ENCODE assay signal across 1 cellular context in the genomic region with DNA sequence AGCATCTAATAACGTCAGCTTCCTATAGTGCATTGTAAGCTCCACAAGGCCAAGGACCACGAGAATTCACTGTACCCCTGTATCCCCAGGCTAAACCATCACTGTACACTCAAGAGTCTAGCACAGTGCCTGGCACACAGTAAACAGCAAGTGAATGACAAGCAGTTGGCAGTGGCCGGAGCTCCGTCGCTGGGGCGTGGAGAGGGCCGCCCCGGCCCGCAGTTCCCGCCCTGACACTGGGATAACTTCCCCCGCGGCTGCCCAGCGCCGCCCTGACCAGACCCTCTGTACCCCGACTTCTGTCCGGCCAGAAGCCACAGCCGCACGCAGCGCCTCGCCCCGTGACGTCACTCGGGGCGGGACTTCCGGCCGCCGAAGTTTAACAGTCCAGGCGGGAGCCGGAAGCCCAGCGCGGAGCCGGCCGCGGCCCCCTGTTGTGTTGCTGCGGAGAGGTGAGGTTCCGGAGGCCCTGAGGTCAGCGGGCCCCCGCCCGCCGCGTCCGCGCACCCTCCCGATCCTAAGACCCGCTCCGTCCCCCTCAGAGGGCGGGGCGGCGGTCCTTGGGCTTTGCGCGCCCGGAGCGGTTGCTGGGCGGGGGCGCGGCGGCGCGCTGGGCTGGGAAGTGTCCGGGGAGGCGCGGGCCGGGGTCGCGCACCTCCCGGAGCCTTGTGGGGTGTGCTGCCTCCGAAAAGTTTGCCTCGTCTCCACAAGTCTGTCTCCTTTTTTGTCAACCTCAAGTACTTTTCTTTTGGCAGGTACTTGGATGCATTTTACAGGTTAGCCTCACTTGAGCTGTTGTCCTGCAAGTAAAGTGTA.
TF ChIP-seq lines count a peak whose summit lies in the region.

A gene with protein sequence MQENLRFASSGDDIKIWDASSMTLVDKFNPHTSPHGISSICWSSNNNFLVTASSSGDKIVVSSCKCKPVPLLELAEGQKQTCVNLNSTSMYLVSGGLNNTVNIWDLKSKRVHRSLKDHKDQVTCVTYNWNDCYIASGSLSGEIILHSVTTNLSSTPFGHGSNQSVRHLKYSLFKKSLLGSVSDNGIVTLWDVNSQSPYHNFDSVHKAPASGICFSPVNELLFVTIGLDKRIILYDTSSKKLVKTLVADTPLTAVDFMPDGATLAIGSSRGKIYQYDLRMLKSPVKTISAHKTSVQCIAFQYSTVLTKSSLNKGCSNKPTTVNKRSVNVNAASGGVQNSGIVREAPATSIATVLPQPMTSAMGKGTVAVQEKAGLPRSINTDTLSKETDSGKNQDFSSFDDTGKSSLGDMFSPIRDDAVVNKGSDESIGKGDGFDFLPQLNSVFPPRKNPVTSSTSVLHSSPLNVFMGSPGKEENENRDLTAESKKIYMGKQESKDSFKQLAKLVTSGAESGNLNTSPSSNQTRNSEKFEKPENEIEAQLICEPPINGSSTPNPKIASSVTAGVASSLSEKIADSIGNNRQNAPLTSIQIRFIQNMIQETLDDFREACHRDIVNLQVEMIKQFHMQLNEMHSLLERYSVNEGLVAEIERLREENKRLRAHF (plus strand): TSS at position 409 of the 816 bp plus-strand sequence. CDS start 2,503 bp downstream, outside the sequence.

TF ChIP-seq in WTC11, 78 proteins besides CTCF, POLR2A, EP300 and RAD21 (continued from another document):
- TF ChIP-seq, protein P1, sequence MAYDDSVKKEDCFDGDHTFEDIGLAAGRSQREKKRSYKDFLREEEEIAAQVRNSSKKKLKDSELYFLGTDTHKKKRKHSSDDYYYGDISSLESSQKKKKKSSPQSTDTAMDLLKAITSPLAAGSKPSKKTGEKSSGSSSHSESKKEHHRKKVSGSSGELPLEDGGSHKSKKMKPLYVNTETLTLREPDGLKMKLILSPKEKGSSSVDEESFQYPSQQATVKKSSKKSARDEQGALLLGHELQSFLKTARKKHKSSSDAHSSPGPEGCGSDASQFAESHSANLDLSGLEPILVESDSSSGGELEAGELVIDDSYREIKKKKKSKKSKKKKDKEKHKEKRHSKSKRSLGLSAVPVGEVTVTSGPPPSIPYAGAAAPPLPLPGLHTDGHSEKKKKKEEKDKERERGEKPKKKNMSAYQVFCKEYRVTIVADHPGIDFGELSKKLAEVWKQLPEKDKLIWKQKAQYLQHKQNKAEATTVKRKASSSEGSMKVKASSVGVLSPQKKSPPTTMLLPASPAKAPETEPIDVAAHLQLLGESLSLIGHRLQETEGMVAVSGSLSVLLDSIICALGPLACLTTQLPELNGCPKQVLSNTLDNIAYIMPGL (CRISPR knock-in tag; IDR thresholded peaks at IDR 0.05), result 0 out of 2 replicates have a peak, but pooled peaks have one; percentile 83
- TF ChIP-seq, protein P2, sequence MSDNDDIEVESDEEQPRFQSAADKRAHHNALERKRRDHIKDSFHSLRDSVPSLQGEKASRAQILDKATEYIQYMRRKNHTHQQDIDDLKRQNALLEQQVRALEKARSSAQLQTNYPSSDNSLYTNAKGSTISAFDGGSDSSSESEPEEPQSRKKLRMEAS (CRISPR knock-in tag; IDR thresholded peaks at IDR 0.05), result peak; percentile 67; the same call in 1 of the 2 replicates
- TF ChIP-seq MYBL2 (CRISPR knock-in tag; IDR thresholded peaks at IDR 0.05) (0 out of 2 replicates have a peak, but pooled peaks have one; percentile 45), ZNF232 (CRISPR knock-in tag; IDR thresholded peaks at IDR 0.05) (peak; percentile 77; the same call in 1 of the 2 replicates), GABPB1 (CRISPR knock-in tag; IDR thresholded peaks at IDR 0.05) (peak; percentile 55; the same call in 1 of the 2 replicates), ZNF423 (CRISPR knock-in tag; IDR thresholded peaks at IDR 0.05) (peak; percentile 75), CREB1 (CRISPR knock-in tag; IDR thresholded peaks at IDR 0.05) (no peak), ZBTB21 (CRISPR knock-in tag; IDR thresholded peaks at IDR 0.05; ENCODE audit: borderline replicate concordance) (0 out of 2 replicates have a peak, but pooled peaks have one; percentile 47), ATF1 (CRISPR knock-in tag; IDR thresholded peaks at IDR 0.05) (no peak), NR1H2 (CRISPR knock-in tag; IDR thresholded peaks at IDR 0.05) (no peak), RELA (CRISPR knock-in tag; IDR thresholded peaks at IDR 0.05; ENCODE audit: borderline replicate concordance) (0 out of 2 replicates have a peak, but pooled peaks have one; percentile 18), FOXP1 (CRISPR knock-in tag; IDR thresholded peaks at IDR 0.05; ENCODE audit: borderline replicate concordance) (peak; percentile 42; the same call in 1 of the 2 replicates), TP53 (CRISPR knock-in tag; IDR thresholded peaks at IDR 0.05) (no peak), ETV6 (CRISPR knock-in tag; IDR thresholded peaks at IDR 0.05) (peak; percentile 95)
